ENCODE assay signal across 23 cellular contexts in the genomic region with DNA sequence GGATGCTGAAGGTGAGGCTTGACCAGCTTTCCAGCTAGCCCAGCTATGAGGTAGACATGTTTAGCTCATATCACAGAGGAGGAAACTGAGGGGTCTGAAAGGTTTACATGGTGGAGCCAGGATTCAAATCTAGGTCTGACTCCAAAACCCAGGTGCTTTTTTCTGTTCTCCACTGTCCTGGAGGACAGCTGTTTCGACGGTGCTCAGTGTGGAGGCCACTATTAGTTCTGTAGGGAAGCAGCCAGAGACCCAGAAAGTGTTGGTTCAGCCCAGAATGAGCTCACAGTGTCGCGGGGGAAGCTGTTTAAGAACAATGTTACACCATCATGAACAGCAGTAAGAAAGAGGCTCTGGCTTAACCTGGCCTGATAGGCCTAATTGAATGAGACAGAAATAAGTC. TPM values are rescaled to one million over a fixed set of nuclear protein-coding genes. Genes with fewer than 3 reads are reported as not detected.
DNase-seq lines count a peak whose midpoint lies in the region; ATAC-seq, FAIRE-seq and TF ChIP-seq lines count a peak whose summit lies in the region.
"Had no signal": no experiment of that assay in that cellular context is flagged by ENCODE, and none has a peak within 500 bp of the region (broad histone marks: within the 10 kb centered on the region; RNA-seq: fewer than 3 reads in every experiment).

No MANE protein-coding gene starts in this region.

- H3K27me3 ChIP-seq in HepG2 (ENCODE audit: control insufficient read depth in 1 of 2, insufficient read depth in 2 of 2, low read length in 2 of 2), result no peaks in the 10 kb centered on the region
- no peaks in the 10 kb centered on the region for H3K27me3 ChIP-seq in right lobe of liver
- H3K27me3 ChIP-seq in lung (ENCODE audit: control insufficient read depth, insufficient read depth), result no peaks in the 10 kb centered on the region
- no peaks in the 10 kb centered on the region for H3K27me3 ChIP-seq in thyroid gland

- no peak for DNase-seq in HepG2 (ENCODE audit: low spot score)
- DNase-seq in right lobe of liver, result no peak
- peak; percentile 10 for DNase-seq in lung (ENCODE audit: low spot score)
- peak; percentile 9 for DNase-seq in ureter (ENCODE audit: low spot score)
- no peak for DNase-seq in frontal cortex (ENCODE audit: low spot score in 2 of 2)
- DNase-seq in omental fat pad (ENCODE audit: low spot score), result no peak
- no peak for DNase-seq in thyroid gland
- DNase-seq: ACHN; CD4-positive, alpha-beta memory T cell; DMS153; DMS79; GDM1; HCEC 1CT; HFFc6 had no signal

- no peak overlapping the region for H3K4me3 ChIP-seq in HepG2 (replicated peaks in 1 of 3; ENCODE audit: insufficient read depth in 1 of 3, low read depth in 2 of 3, low read length in 3 of 3)
- no peak overlapping the region for H3K4me3 ChIP-seq in right lobe of liver
- H3K4me3 ChIP-seq in lung, result no peak overlapping the region
- no peak overlapping the region for H3K4me3 ChIP-seq in thyroid gland (replicated peaks in 1 of 3)
- H3K4me3 ChIP-seq: BLaER1, GM23338 had no signal

- H4K20me1 ChIP-seq in HepG2 (ENCODE audit: insufficient read depth, low read length), result no peaks in the 10 kb centered on the region; the same call in 1 of the 2 replicates
- H4K20me1 ChIP-seq: BLaER1 had no signal

- FAIRE-seq in HepG2 (lab: Jason Lieb, UNC), result no peak
- no peak for FAIRE-seq in frontal cortex (lab: Jason Lieb, UNC)
- FAIRE-seq: GM12892, GM18507, H54, HTR-8/SVneo had no signal

- no peaks in the 10 kb centered on the region for H3K36me3 Mint-ChIP-seq in activated T-helper 17 cell treated with anti-CD3 and anti-CD28 coated beads, Interleukin-2, amount 50 U/mL, for 72 hours (ENCODE audit: low read depth)
- H3K36me3 Mint-ChIP-seq: CD14-positive monocyte; CD4-positive, alpha-beta memory T cell had no signal

- in situ Hi-C loops in HepG2 (cut with HindIII; ENCODE audit: extremely low pct_ligation_motif_present, low pct_unique_long_range_greater_than_20kb), result no loop called here

- no peak overlapping the region for H3K9ac ChIP-seq in HepG2 (ENCODE audit: insufficient read depth, low read depth, low read length)
- H3K9ac ChIP-seq: BLaER1 had no signal

- peaks cover 11% of the 10 kb centered on the region for H3K27me3 Mint-ChIP-seq in activated T-helper 17 cell treated with anti-CD3 and anti-CD28 coated beads, Interleukin-2, amount 50 U/mL, for 72 hours

- H3K79me2 ChIP-seq in HepG2 (ENCODE audit: insufficient read depth, low read length), result no peaks in the 10 kb centered on the region

- WGBS in HepG2 (ENCODE audit: low lambda C conversion rate), result 89% methylated on average over 4 of the region's 4 CpGs
- 76% methylated on average over 4 of the region's 4 CpGs for WGBS in right lobe of liver (ENCODE audit: insufficient coverage, low coverage, low lambda C conversion rate, missing lambda C conversion rate)
- WGBS in lung, 2 donors, result 88% methylated on average over 4 of the region's 4 CpGs
- 89 to 94% methylated on average over 4 of the region's 4 CpGs for WGBS in thyroid gland, 2 donors

- TF ChIP-seq RAD21 in HepG2 (CRISPR knock-in tag; IDR thresholded peaks at IDR 0.05), result no peak

- no peaks in the 10 kb centered on the region for H3K9me3 Mint-ChIP-seq in activated T-helper 17 cell treated with anti-CD3 and anti-CD28 coated beads, Interleukin-2, amount 50 U/mL, for 72 hours
- H3K9me3 Mint-ChIP-seq: CD14-positive monocyte; CD4-positive, alpha-beta memory T cell; GM23338; HFFc6 had no signal

- no peak for TF ChIP-seq CTCF in HepG2 (CRISPR knock-in tag; IDR thresholded peaks at IDR 0.05)
- no peak for TF ChIP-seq CTCF in right lobe of liver (IDR thresholded peaks at IDR 0.05)
- TF ChIP-seq CTCF in lung (IDR thresholded peaks at IDR 0.05; ENCODE audit: control extremely low read depth, extremely low read depth), result no peak
- no peak for TF ChIP-seq CTCF in omental fat pad (IDR thresholded peaks at IDR 0.05)
- TF ChIP-seq CTCF in thyroid gland (IDR thresholded peaks at IDR 0.05), result no peak

- H3K27ac Mint-ChIP-seq in activated T-helper 17 cell treated with anti-CD3 and anti-CD28 coated beads, Interleukin-2, amount 50 U/mL, for 72 hours, result peak overlapping the region; percentile 56
- H3K27ac Mint-ChIP-seq: CD4-positive, alpha-beta memory T cell; GM23338; HFFc6 had no signal

- BruUV-seq in HepG2 (replicated peaks; lab: Mats Ljungman, UMichigan), result no TSS peak

- no peaks in the 10 kb centered on the region for H3K4me1 Mint-ChIP-seq in activated T-helper 17 cell treated with anti-CD3 and anti-CD28 coated beads, Interleukin-2, amount 50 U/mL, for 72 hours
- H3K4me1 Mint-ChIP-seq: CD14-positive monocyte had no signal

- peak; percentile 3; the same call in 1 of the 3 replicates for ATAC-seq in HepG2
- ATAC-seq in right lobe of liver, result no peak
- no peak for ATAC-seq in activated T-helper 17 cell treated with anti-CD3 and anti-CD28 coated beads, Interleukin-2, amount 50 U/mL, for 72 hours (replicated peaks)
- ATAC-seq in lung (ENCODE audit: insufficient read depth, low FRiP score), result no peak
- no peak for ATAC-seq in omental fat pad (ENCODE audit: low FRiP score)
- ATAC-seq: GM23338 had no signal

- H2AFZ ChIP-seq in HepG2 (ENCODE audit: low read length), result no peak overlapping the region
- H2AFZ ChIP-seq: GM23338 had no signal

- H3K4me1 ChIP-seq in HepG2 (ENCODE audit: insufficient read depth, low read length) (peaks cover 15% of the 10 kb centered on the region), right lobe of liver (peaks cover 0 to 10% (median 4%) of the 10 kb centered on the region in 4 donors), lung (ENCODE audit: control insufficient read depth in 2 of 2, insufficient read depth in 2 of 2, low read length in 2 of 2) (no peaks in the 10 kb centered on the region), thyroid gland (no peaks in the 10 kb centered on the region)
- H3K4me1 ChIP-seq: BLaER1 had no signal

- H3K36me3 ChIP-seq in HepG2 (replicated peaks in 1 of 2; ENCODE audit: control insufficient read depth in 1 of 2, insufficient read depth in 2 of 2, low read length in 2 of 2) (peaks cover 31 to 37% of the 10 kb centered on the region in 2 experiments), right lobe of liver (peaks cover 0 to 15% (median 11%) of the 10 kb centered on the region in 4 donors), lung (ENCODE audit: control insufficient read depth in 2 of 2, insufficient read depth in 2 of 2, low read length in 2 of 2) (peaks cover 0 to 2% of the 10 kb centered on the region in 2 donors), thyroid gland (no peaks in the 10 kb centered on the region)

- CTCF ChIA-PET in HepG2 (lab: Yijun Ruan, JAX; ENCODE audit: low intra/inter-chr PET ratio, low total read pairs), result no interaction called here

- POLR2A ChIA-PET in HepG2 (lab: Yijun Ruan, JAX), result interaction anchor here (0.6 to 16.2 kb wide), 8 partner anchors 9 to 43 kb away, joined by 3 to 229 read pairs (median 4); partner anchors contain the start of gene PROC

- H3K4me2 ChIP-seq in HepG2 (ENCODE audit: low read depth, low read length), result no peak overlapping the region
- H3K4me2 ChIP-seq: BLaER1, GM23338 had no signal

- TF ChIP-seq EP300 in HepG2 (IDR thresholded peaks at IDR 0.05; ENCODE audit: low read depth in 2 of 2, low read length in 2 of 2) (no peak), HepG2 (CRISPR knock-in tag; IDR thresholded peaks at IDR 0.05; ENCODE audit: borderline replicate concordance) (no peak)

- H3K27ac ChIP-seq in HepG2 (ENCODE audit: extremely low read length, insufficient read depth, low read length) (peak overlapping the region; percentile 23), right lobe of liver (no peak overlapping the region), lung (ENCODE audit: low read depth in 1 of 2, low read length in 1 of 2) (no peak overlapping the region), thyroid gland (no peak overlapping the region)
- H3K27ac ChIP-seq: BLaER1 had no signal

- TF ChIP-seq POLR2A in HepG2 (IDR thresholded peaks at IDR 0.05; ENCODE audit: insufficient read depth in 1 of 2, low read depth in 2 of 2, low read length in 2 of 2) (peak; percentile 15 to 42; a peak in 2 of 4 replicates), right lobe of liver (IDR thresholded peaks at IDR 0.05) (no peak), thyroid gland (IDR thresholded peaks at IDR 0.05) (no peak)

- intact Hi-C loops in HepG2 (cut with micrococcal nuclease; ENCODE audit: unreplicated experiment) (no loop called here), right lobe of liver (cut with DNase I) (no loop called here), thyroid gland (cut with DNase I) (no loop called here)

- H3K4me3 Mint-ChIP-seq in activated T-helper 17 cell treated with anti-CD3 and anti-CD28 coated beads, Interleukin-2, amount 50 U/mL, for 72 hours, result no peak overlapping the region
- H3K4me3 Mint-ChIP-seq: CD14-positive monocyte; CD4-positive, alpha-beta memory T cell; GM23338; HFFc6 had no signal

- H3K9me3 ChIP-seq in HepG2 (ENCODE audit: low read length) (no peaks in the 10 kb centered on the region), right lobe of liver (no peaks in the 10 kb centered on the region), lung (ENCODE audit: control insufficient read depth in 2 of 2, insufficient read depth in 1 of 2, low read length in 1 of 2) (no peaks in the 10 kb centered on the region), thyroid gland (no peaks in the 10 kb centered on the region)
- H3K9me3 ChIP-seq: BLaER1 had no signal

RNA-seq across cellular contexts. Expression of gene PROC, which starts 11.1 kb away (rescaled TPM):
- total RNA-seq in HepG2 (2016; rRNA removed; fragmentation: Illumina TruSeq; extraction: Trizol), result 52.1 and 134 TPM in 2 replicates
- total RNA-seq in HepG2 (2016; cell fraction: cytosol; rRNA removed; fragmentation: Illumina TruSeq; extraction: Trizol; ENCODE audit: low read depth), result 19.2 and 23.2 TPM in 2 replicates
- 49.9 and 134 TPM in 2 replicates for total RNA-seq in HepG2 (2016; cell fraction: insoluble cytoplasmic fraction; rRNA removed; fragmentation: Illumina TruSeq; extraction: Trizol)
- total RNA-seq in HepG2 (2016; cell fraction: membrane; rRNA removed; fragmentation: Illumina TruSeq; extraction: Trizol), result 37.4 and 38.6 TPM in 2 replicates
- total RNA-seq in HepG2 (2016; cell fraction: nucleus; rRNA removed; fragmentation: Illumina TruSeq; extraction: Trizol), result 166 and 178 TPM in 2 replicates
- polyA plus RNA-seq in HepG2 (2011; rRNA removed), result 185 and 266 TPM in 2 replicates
- polyA plus RNA-seq in HepG2 (2011; cell fraction: cytosol; rRNA removed), result 113 and 166 TPM in 2 replicates
- 1,267 and 1,304 TPM in 2 replicates for polyA plus RNA-seq in HepG2 (2011; cell fraction: nucleus; rRNA removed)
- polyA plus RNA-seq in HepG2 (2012), result 232 and 321 TPM in 2 replicates
- 17.2 and 19.9 TPM in 2 replicates for polyA plus RNA-seq in HepG2 (2016; cell fraction: cytosol; fragmentation: Illumina TruSeq; extraction: Trizol; ENCODE audit: low read depth)
- polyA plus RNA-seq in HepG2 (2016; cell fraction: insoluble cytoplasmic fraction; fragmentation: Illumina TruSeq; extraction: Trizol; ENCODE audit: low read depth), result 48.9 and 49.8 TPM in 2 replicates
- polyA plus RNA-seq in HepG2 (2016; cell fraction: membrane; fragmentation: Illumina TruSeq; extraction: Trizol; ENCODE audit: low read depth), result 22.9 and 24.9 TPM in 2 replicates
- 354 and 380 TPM in 2 replicates for polyA plus RNA-seq in HepG2 (2016; cell fraction: nucleus; fragmentation: Illumina TruSeq; extraction: Trizol; ENCODE audit: insufficient read depth, low read depth)
- 241 TPM in 1 of 2 replicates, not detected in the other for polyA minus RNA-seq in HepG2 (2011; rRNA and poly(A)+ RNA removed; ENCODE audit: low replicate concordance)
- 64.7 and 65.5 TPM in 2 replicates for polyA minus RNA-seq in HepG2 (2011; cell fraction: cytosol; rRNA and poly(A)+ RNA removed)
- polyA minus RNA-seq in HepG2 (2011; cell fraction: nucleus; rRNA and poly(A)+ RNA removed), result 172 and 188 TPM in 2 replicates
- total RNA-seq in right lobe of liver, result 100 to 1,000 TPM; 224 to 447 (median 319) TPM
- total RNA-seq in activated T-helper 17 cell treated with anti-CD3 and anti-CD28 coated beads, Interleukin-2, amount 50 U/mL, for 72 hours, result not detected
- under 1 TPM in 1 of 2 donors, not detected in 1; 0.37 TPM for total RNA-seq in lung
- under 1 TPM; 0.10 to 0.22 TPM for polyA plus RNA-seq in lung
- not detected for total RNA-seq in ureter
- total RNA-seq in frontal cortex, result not detected
- not detected for total RNA-seq in omental fat pad
- not detected for total RNA-seq in thyroid gland
- total RNA-seq: CD4-positive, alpha-beta memory T cell; Daoy; HFFc6 had no signal
- polyA plus RNA-seq: CD14-positive monocyte; CD4-positive, alpha-beta memory T cell had no signal

RNA-seq across cellular contexts. Expression of gene MAP3K2, which starts 41.5 kb away (rescaled TPM):
- total RNA-seq in HepG2 (2016; rRNA removed; fragmentation: Illumina TruSeq; extraction: Trizol) (37.2 and 56.1 TPM in 2 replicates), right lobe of liver (10 to 100 TPM; 28.6 to 45.1 (median 39.8) TPM), lung (10 to 100 TPM; 50.1 to 81.0 TPM), ureter (73.2 TPM), frontal cortex (37.9 TPM), omental fat pad (10 to 100 TPM; 44.9 to 79.4 (median 52.4) TPM), thyroid gland (100 to 1,000 TPM in 1 of 4 donors, 10 to 100 TPM in 3; 84.8 to 118 (median 92.8) TPM)
- 12.9 and 13.4 TPM in 2 replicates for total RNA-seq in HepG2 (2016; cell fraction: cytosol; rRNA removed; fragmentation: Illumina TruSeq; extraction: Trizol; ENCODE audit: low read depth)
- 35.8 and 54.1 TPM in 2 replicates for total RNA-seq in HepG2 (2016; cell fraction: insoluble cytoplasmic fraction; rRNA removed; fragmentation: Illumina TruSeq; extraction: Trizol)
- 28.2 and 32.6 TPM in 2 replicates for total RNA-seq in HepG2 (2016; cell fraction: membrane; rRNA removed; fragmentation: Illumina TruSeq; extraction: Trizol)
- 37.4 and 42.1 TPM in 2 replicates for total RNA-seq in HepG2 (2016; cell fraction: nucleus; rRNA removed; fragmentation: Illumina TruSeq; extraction: Trizol)
- polyA plus RNA-seq in HepG2 (2011; rRNA removed) (11.2 and 12.2 TPM in 2 replicates), lung (10 to 100 TPM in 1 of 2 donors, 1 to 10 TPM in 1; 8.1 to 11.6 TPM)
- 5.1 and 7.6 TPM in 2 replicates for polyA plus RNA-seq in HepG2 (2011; cell fraction: cytosol; rRNA removed)
- polyA plus RNA-seq in HepG2 (2011; cell fraction: nucleus; rRNA removed), result 18.1 and 21.8 TPM in 2 replicates
- polyA plus RNA-seq in HepG2 (2012), result 11.5 and 11.7 TPM in 2 replicates
- 0.44 and 0.68 TPM in 2 replicates for polyA plus RNA-seq in HepG2 (2016; cell fraction: cytosol; fragmentation: Illumina TruSeq; extraction: Trizol; ENCODE audit: low read depth)
- 14.1 and 15.7 TPM in 2 replicates for polyA plus RNA-seq in HepG2 (2016; cell fraction: insoluble cytoplasmic fraction; fragmentation: Illumina TruSeq; extraction: Trizol; ENCODE audit: low read depth)
- polyA plus RNA-seq in HepG2 (2016; cell fraction: membrane; fragmentation: Illumina TruSeq; extraction: Trizol; ENCODE audit: low read depth), result 3.3 and 3.5 TPM in 2 replicates
- 28.7 and 30.7 TPM in 2 replicates for polyA plus RNA-seq in HepG2 (2016; cell fraction: nucleus; fragmentation: Illumina TruSeq; extraction: Trizol; ENCODE audit: insufficient read depth, low read depth)
- 20.5 and 26.7 TPM in 2 replicates for polyA minus RNA-seq in HepG2 (2011; rRNA and poly(A)+ RNA removed; ENCODE audit: low replicate concordance)
- 43.5 and 45.0 TPM in 2 replicates for polyA minus RNA-seq in HepG2 (2011; cell fraction: cytosol; rRNA and poly(A)+ RNA removed)
- polyA minus RNA-seq in HepG2 (2011; cell fraction: nucleus; rRNA and poly(A)+ RNA removed), result 46.0 and 46.6 TPM in 2 replicates
- total RNA-seq in activated T-helper 17 cell treated with anti-CD3 and anti-CD28 coated beads, Interleukin-2, amount 50 U/mL, for 72 hours, result 10 to 100 TPM; 44.9 to 92.5 TPM

Comparison
In these comparisons a context has a peak if more than half of its experiments do, and no peak if none do; other contexts are left out.
1. POLR2A ChIP-seq: peak in HepG2 (2 of 2); none in right lobe of liver (single experiment) and thyroid gland (0 of 2).
2. DNase-seq: peak in lung (single experiment) and ureter (single experiment); none in HepG2 (single experiment), right lobe of liver (0 of 3), frontal cortex (0 of 2), omental fat pad (single experiment) and thyroid gland (0 of 2).
3. RNA of gene PROC, which starts 11.1 kb away (total RNA-seq): 224 to 447 TPM in right lobe of liver and 19.2 to 178 TPM in HepG2; 0.37 TPM in lung, not detected in omental fat pad, not detected in ureter (single experiment), not detected in activated T-helper 17 cell treated with anti-CD3 and anti-CD28 coated beads, Interleukin-2, amount 50 U/mL, for 72 hours, not detected in frontal cortex (single experiment) and not detected in thyroid gland; every median in the first group is over 10 times any median in the second.